Comparison of ENCODE assay signal across 8 cellular contexts in genomic region chr17:15651583-15652110, GRCh38. TPM values are rescaled to one million over a fixed set of nuclear protein-coding genes. Genes with fewer than 3 reads are reported as not detected.
DNase-seq lines count a peak whose midpoint lies in the region; ATAC-seq, FAIRE-seq and TF ChIP-seq lines count a peak whose summit lies in the region.

No MANE protein-coding gene starts in this region.

- H4K20me1 ChIP-seq in Karpas-422 (ENCODE audit: insufficient read depth, low read depth, low read length) = no peaks in the 10 kb centered on the region
- H4K20me1 ChIP-seq in keratinocyte (ENCODE audit: control insufficient read depth, extremely low read depth, insufficient read depth, low read length) = no peaks in the 10 kb centered on the region

- ATAC-seq in GM21529 (IDR thresholded peaks at IDR 0.05; ENCODE audit: unreplicated experiment) (peak; percentile 90), RWPE2 (ENCODE audit: low read depth) (peak; percentile 95)

- H3K9me3 ChIP-seq in Karpas-422 (ENCODE audit: low read length) (no peaks in the 10 kb centered on the region), RWPE2 (ENCODE audit: severe bottlenecking) (no peaks in the 10 kb centered on the region), keratinocyte (ENCODE audit: control insufficient read depth, low read depth, low read length) (no peaks in the 10 kb centered on the region)

- no peak overlapping the region for H3K4me2 ChIP-seq in Karpas-422 (ENCODE audit: low read depth, low read length, poor library complexity, severe bottlenecking)
- peak overlapping the region; percentile 94 for H3K4me2 ChIP-seq in keratinocyte (ENCODE audit: control insufficient read depth, extremely low read depth, insufficient read depth, low read depth, low read length)

- TF ChIP-seq CTCF in RWPE2 (IDR thresholded peaks at IDR 0.05; ENCODE audit: poor library complexity, severe bottlenecking) = peak; percentile 18
- peak in 1 of 3 experiments; percentile 18 for TF ChIP-seq CTCF in keratinocyte (optimal IDR thresholded peaks at IDR 0.05 in 1 of 3, IDR thresholded peaks at IDR 0.05 in 1 of 3, conservative IDR thresholded peaks at IDR 0.05 in 1 of 3; ENCODE audit: extremely low read depth in 1 of 3, insufficient read depth in 2 of 3, low read length in 3 of 3)

- H3K27ac ChIP-seq in Karpas-422 (ENCODE audit: low read length) = no peak overlapping the region
- peak overlapping the region; percentile 77 for H3K27ac ChIP-seq in RWPE2 (ENCODE audit: poor library complexity, severe bottlenecking)
- H3K27ac ChIP-seq in caudate nucleus (ENCODE audit: low read depth, low read length) = peak overlapping the region; percentile 42
- peak overlapping the region; percentile 89 for H3K27ac ChIP-seq in keratinocyte (ENCODE audit: control insufficient read depth, insufficient read depth, low read length)
- H3K27ac ChIP-seq in skin epidermis = peak overlapping the region in 20 of 21 experiments; percentile 62 to 88 (median 80)

- H3K9ac ChIP-seq in Karpas-422 (ENCODE audit: low read length) = no peak overlapping the region
- peak overlapping the region; percentile 90 for H3K9ac ChIP-seq in keratinocyte (ENCODE audit: control insufficient read depth, extremely low read depth, insufficient read depth, low read length)

- H3K36me3 ChIP-seq in Karpas-422 (ENCODE audit: insufficient read depth, low read length) (no peaks in the 10 kb centered on the region), RWPE2 (ENCODE audit: low read depth) (peaks cover 10% of the 10 kb centered on the region), keratinocyte (ENCODE audit: control insufficient read depth in 2 of 2, extremely low read depth in 1 of 2, insufficient read depth in 2 of 2, low read length in 2 of 2) (peaks cover 2 to 11% of the 10 kb centered on the region in 2 experiments)

- dilution Hi-C loops in keratinocyte (cut with MboI; ENCODE audit: extremely low pct_ligation_motif_present, low sequenced_read_pairs) = no loop called here

- DNase-seq in DMS 273 treated with DMSO at 0.1 percent for 48 hours (lab: John Stamatoyannopoulos, UW) = peak; percentile 77
- DNase-seq in Karpas-422 = peak; percentile 41
- peak; percentile 96 for DNase-seq in RWPE2 (ENCODE audit: low spot score)
- DNase-seq in caudate nucleus (lab: John Stamatoyannopoulos, UW) = peak in 46 of 61 donors; percentile 4 to 78 (median 40)
- peak; percentile 96 for DNase-seq in keratinocyte (ENCODE audit: low read depth, low spot score)
- no peak for DNase-seq in T-helper 9 cell

- H3K9me1 ChIP-seq in keratinocyte (ENCODE audit: control insufficient read depth, extremely low read depth, insufficient read depth, low read length) = no peaks in the 10 kb centered on the region

- H3K4me1 ChIP-seq in Karpas-422 (ENCODE audit: low read length) (no peaks in the 10 kb centered on the region), RWPE2 (ENCODE audit: insufficient read depth, poor library complexity, severe bottlenecking) (peaks cover 31% of the 10 kb centered on the region), keratinocyte (ENCODE audit: control insufficient read depth, extremely low read depth, insufficient read depth, low read length) (peaks cover 30% of the 10 kb centered on the region)

- H2AFZ ChIP-seq in Karpas-422 (ENCODE audit: low read length) = no peak overlapping the region
- peak overlapping the region; percentile 29 for H2AFZ ChIP-seq in keratinocyte (ENCODE audit: control insufficient read depth, low read length)

- H3K79me2 ChIP-seq in Karpas-422 (ENCODE audit: low read length) (no peaks in the 10 kb centered on the region), keratinocyte (ENCODE audit: control insufficient read depth, insufficient read depth, low read length) (peaks cover 39% of the 10 kb centered on the region)

- H3K4me3 ChIP-seq in Karpas-422 (ENCODE audit: low read length) (no peak overlapping the region), RWPE2 (ENCODE audit: severe bottlenecking) (peak overlapping the region; percentile 63), keratinocyte (ENCODE audit: control insufficient read depth in 2 of 3, extremely low read depth in 1 of 3, insufficient read depth in 2 of 3, low read depth in 1 of 3, low read length in 3 of 3) (peak overlapping the region; percentile 82 to 87 (median 87)), skin epidermis (peak overlapping the region; percentile 36 to 59 (median 48))

- no peaks in the 10 kb centered on the region for H3K27me3 ChIP-seq in Karpas-422 (ENCODE audit: low read length)
- H3K27me3 ChIP-seq in RWPE2 (ENCODE audit: insufficient read depth, poor library complexity, severe bottlenecking) = no peaks in the 10 kb centered on the region
- H3K27me3 ChIP-seq in keratinocyte (ENCODE audit: control insufficient read depth, extremely low read depth, insufficient read depth, low read length) = no peaks in the 10 kb centered on the region

- FAIRE-seq in keratinocyte (lab: Jason Lieb, UNC) = peak; percentile 90

- H3K9me2 ChIP-seq in Karpas-422 (replicated peaks; ENCODE audit: insufficient read depth, low read length) = no peaks in the 10 kb centered on the region

RNA-seq across cellular contexts. Expression of gene FBXW10B, which starts 32.1 kb away (rescaled TPM):
- total RNA-seq in Karpas-422 (2014; rRNA removed; shearing (Covaris generic); ENCODE audit: low replicate concordance) = 0.26 TPM in 1 of 2 replicates, not detected in the other
- polyA plus RNA-seq in keratinocyte = 2.8 to 5.0 TPM (median 4.4 TPM) in 3 replicates
- 3.3 TPM for polyA plus RNA-seq in keratinocyte (2011; ENCODE audit: low read depth)
- 1.0 and 1.7 TPM in 2 replicates for polyA plus RNA-seq in keratinocyte (2011; cell fraction: cytosol; rRNA removed)
- polyA plus RNA-seq in keratinocyte (2011; cell fraction: nucleus; rRNA removed) = 33.5 and 45.6 TPM in 2 replicates
- 1.9 and 6.0 TPM in 2 replicates for polyA plus RNA-seq in keratinocyte (2012; ENCODE audit: low replicate concordance)
- 1.3 to 5.6 TPM (median 5.4 TPM) in 3 replicates for polyA minus RNA-seq in keratinocyte
- not detected for polyA minus RNA-seq in keratinocyte (2011; cell fraction: cytosol; rRNA and poly(A)+ RNA removed)
- polyA minus RNA-seq in keratinocyte (2011; cell fraction: nucleus; rRNA and poly(A)+ RNA removed) = 6.0 and 17.3 TPM in 2 replicates

RNA-seq across cellular contexts. Expression of gene TRIM16, which starts 32.5 kb away (rescaled TPM):
- total RNA-seq in Karpas-422 (2014; rRNA removed; shearing (Covaris generic); ENCODE audit: low replicate concordance) = 10.9 and 13.2 TPM in 2 replicates
- 62.3 to 81.3 TPM (median 78.1 TPM) in 3 replicates for polyA plus RNA-seq in keratinocyte
- polyA plus RNA-seq in keratinocyte (2011; ENCODE audit: low read depth) = 96.9 TPM
- 63.6 and 81.2 TPM in 2 replicates for polyA plus RNA-seq in keratinocyte (2011; cell fraction: cytosol; rRNA removed)
- polyA plus RNA-seq in keratinocyte (2011; cell fraction: nucleus; rRNA removed) = 91.5 and 96.1 TPM in 2 replicates
- 65.7 and 83.3 TPM in 2 replicates for polyA plus RNA-seq in keratinocyte (2012; ENCODE audit: low replicate concordance)
- 61.7 to 104 TPM (median 86.0 TPM) in 3 replicates for polyA minus RNA-seq in keratinocyte
- polyA minus RNA-seq in keratinocyte (2011; cell fraction: cytosol; rRNA and poly(A)+ RNA removed) = 66.6 TPM
- polyA minus RNA-seq in keratinocyte (2011; cell fraction: nucleus; rRNA and poly(A)+ RNA removed) = 58.0 and 84.1 TPM in 2 replicates

RNA-seq across cellular contexts. Expression of gene ZNF286A, which starts 47.9 kb away (rescaled TPM):
- 50.5 and 51.3 TPM in 2 replicates for total RNA-seq in Karpas-422 (2014; rRNA removed; shearing (Covaris generic); ENCODE audit: low replicate concordance)
- 12.3 to 32.3 TPM (median 19.5 TPM) in 3 replicates for polyA plus RNA-seq in keratinocyte
- 4.8 TPM for polyA plus RNA-seq in keratinocyte (2011; ENCODE audit: low read depth)
- polyA plus RNA-seq in keratinocyte (2011; cell fraction: cytosol; rRNA removed) = 16.5 and 17.1 TPM in 2 replicates
- polyA plus RNA-seq in keratinocyte (2011; cell fraction: nucleus; rRNA removed) = 26.7 and 37.8 TPM in 2 replicates
- 6.4 and 20.6 TPM in 2 replicates for polyA plus RNA-seq in keratinocyte (2012; ENCODE audit: low replicate concordance)
- 7.7 to 24.5 TPM (median 16.0 TPM) in 3 replicates for polyA minus RNA-seq in keratinocyte
- 12.9 TPM for polyA minus RNA-seq in keratinocyte (2011; cell fraction: cytosol; rRNA and poly(A)+ RNA removed)
- polyA minus RNA-seq in keratinocyte (2011; cell fraction: nucleus; rRNA and poly(A)+ RNA removed) = 6.9 and 15.4 TPM in 2 replicates
